ENCODE assay signal across 30 cellular contexts in the genomic region with DNA sequence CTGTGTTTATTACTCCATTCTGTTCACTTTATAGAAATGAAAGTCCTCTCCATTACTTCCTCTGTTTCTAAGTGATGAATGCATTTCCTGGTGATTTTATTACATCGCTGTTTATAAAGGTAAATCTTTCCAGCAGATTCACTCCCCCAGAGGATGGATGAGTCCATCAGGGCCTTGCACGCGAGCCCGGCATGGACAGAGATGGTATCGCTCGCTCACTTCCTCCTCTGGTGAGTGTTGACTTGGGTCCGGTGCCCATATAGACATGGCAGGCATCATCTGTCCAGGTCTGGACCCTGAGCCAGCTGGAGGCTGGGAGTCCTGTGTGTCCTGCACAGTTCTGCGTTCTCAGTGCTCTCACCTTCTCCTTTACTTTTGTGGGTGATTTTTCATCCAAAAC.
"Had no signal": no experiment of that assay in that cellular context is flagged by ENCODE, and none has a peak within 500 bp of the region (broad histone marks: within the 10 kb centered on the region; RNA-seq: fewer than 3 reads in every experiment).

No MANE protein-coding gene starts in this region.

- H3K4me1 ChIP-seq: colonic mucosa, right lobe of liver, upper lobe of left lung had no signal

- H3K4me1 Mint-ChIP-seq: central memory CD8-positive, alpha-beta T cell; immature natural killer cell; stimulated activated effector memory CD8-positive, alpha-beta T cell treated with anti-CD3 and anti-CD28 coated beads, Interleukin-12 subunit alpha, Interleukin-12 subunit beta, amount 100 ng/mL, for 72 hours had no signal

- H3K4me3 ChIP-seq: colonic mucosa, esophagus squamous epithelium, heart right ventricle, lung, mucosa of descending colon, ovary, right lobe of liver, smooth muscle cell, thoracic aorta, tibial nerve, upper lobe of left lung had no signal

- H3K27ac ChIP-seq: colonic mucosa, esophagus squamous epithelium, heart right ventricle, ovary, right lobe of liver, thoracic aorta, tibial nerve, upper lobe of left lung had no signal

- H3K27me3 ChIP-seq: colonic mucosa, ovary, right lobe of liver, tibial nerve, upper lobe of left lung had no signal

- H3K9me3 Mint-ChIP-seq: immature natural killer cell; mesothelial cell of epicardium; natural killer cell treated with Interleukin-12 subunit alpha and Interleukin-12 subunit beta and Interleukin-15 and Interleukin-18, amount 100 ng/mL, for 72 hours; stimulated activated effector memory CD8-positive, alpha-beta T cell treated with anti-CD3 and anti-CD28 coated beads, Interleukin-12 subunit alpha, Interleukin-12 subunit beta, amount 100 ng/mL, for 72 hours had no signal

- ATAC-seq: heart right ventricle; left lobe of liver; mucosa of descending colon; natural killer cell treated with Interleukin-12 subunit alpha and Interleukin-12 subunit beta and Interleukin-15 and Interleukin-18, amount 100 ng/mL, for 72 hours; right lobe of liver; stimulated activated effector memory CD8-positive, alpha-beta T cell treated with anti-CD3 and anti-CD28 coated beads, Interleukin-12 subunit alpha, Interleukin-12 subunit beta, amount 100 ng/mL, for 72 hours; stimulated activated naive CD8-positive, alpha-beta T cell treated with anti-CD3 and anti-CD28 coated beads, Interleukin-15, Interleukin-2, amounts not matched to agents 100 U/mL and 50 U/mL, for 24 hours had no signal

- H3K27me3 Mint-ChIP-seq: dendritic cell treated with granulocyte-macrophage colony-stimulating factor and Interleukin-4, amounts not matched to agents 40 ng/mL and 50 ng/mL, for 4 days; memory B cell; naive B cell had no signal

- H3K36me3 Mint-ChIP-seq: immature natural killer cell; memory B cell; mesothelial cell of epicardium; naive B cell; natural killer cell treated with Interleukin-12 subunit alpha and Interleukin-12 subunit beta and Interleukin-15 and Interleukin-18, amount 100 ng/mL, for 72 hours; stimulated activated effector memory CD8-positive, alpha-beta T cell treated with anti-CD3 and anti-CD28 coated beads, Interleukin-12 subunit alpha, Interleukin-12 subunit beta, amount 100 ng/mL, for 72 hours had no signal

- H3K4me3 Mint-ChIP-seq: central memory CD8-positive, alpha-beta T cell; dendritic cell treated with granulocyte-macrophage colony-stimulating factor and Interleukin-4, amounts not matched to agents 40 ng/mL and 50 ng/mL, for 4 days; immature natural killer cell; memory B cell; mesothelial cell of epicardium; natural killer cell treated with Interleukin-12 subunit alpha and Interleukin-12 subunit beta and Interleukin-15 and Interleukin-18, amount 100 ng/mL, for 72 hours; stimulated activated effector memory CD8-positive, alpha-beta T cell treated with anti-CD3 and anti-CD28 coated beads, Interleukin-12 subunit alpha, Interleukin-12 subunit beta, amount 100 ng/mL, for 72 hours had no signal

- H3K36me3 ChIP-seq: colonic mucosa, esophagus squamous epithelium, heart right ventricle, ovary, right lobe of liver, thoracic aorta, tibial nerve, upper lobe of left lung had no signal

- H3K4me2 ChIP-seq: smooth muscle cell had no signal

- H3K27ac Mint-ChIP-seq: dendritic cell treated with granulocyte-macrophage colony-stimulating factor and Interleukin-4, amounts not matched to agents 40 ng/mL and 50 ng/mL, for 4 days; immature natural killer cell; memory B cell; mesothelial cell of epicardium; natural killer cell treated with Interleukin-12 subunit alpha and Interleukin-12 subunit beta and Interleukin-15 and Interleukin-18, amount 100 ng/mL, for 72 hours; stimulated activated effector memory CD8-positive, alpha-beta T cell treated with anti-CD3 and anti-CD28 coated beads, Interleukin-12 subunit alpha, Interleukin-12 subunit beta, amount 100 ng/mL, for 72 hours had no signal

- H3K9me3 ChIP-seq: colonic mucosa, esophagus squamous epithelium, heart right ventricle, mucosa of descending colon, ovary, right lobe of liver, thoracic aorta, tibial nerve, upper lobe of left lung had no signal

- DNase-seq: colonic mucosa; effector memory CD4-positive, alpha-beta T cell; esophagus squamous epithelium; foreskin melanocyte; glutamatergic neuron; heart right ventricle; immature natural killer cell; islet precursor cell; kidney glomerular epithelial cell; mucosa of descending colon; naive B cell; occipital lobe; ovary; right lobe of liver; stimulated activated CD4-positive, alpha-beta T cell treated with anti-CD3 and anti-CD28 coated beads, Interleukin-12 subunit alpha, Interleukin-12 subunit beta, amount 100 ng/mL, for 4 hours; stimulated activated CD4-positive, alpha-beta T cell treated with anti-CD3 and anti-CD28 coated beads, Interleukin-2, amount 100 ng/mL, for 24 hours; stimulated activated CD4-positive, alpha-beta T cell treated with anti-CD3 and anti-CD28 coated beads, Interleukin-4, amount 100 ng/mL, for 24 hours; stimulated activated naive CD8-positive, alpha-beta T cell treated with anti-CD3 and anti-CD28 coated beads, Interleukin-15, Interleukin-2, amounts not matched to agents 100 U/mL and 50 U/mL, for 24 hours; upper lobe of left lung had no signal
